ENCODE assay signal across 8 cellular contexts in the genomic region with DNA sequence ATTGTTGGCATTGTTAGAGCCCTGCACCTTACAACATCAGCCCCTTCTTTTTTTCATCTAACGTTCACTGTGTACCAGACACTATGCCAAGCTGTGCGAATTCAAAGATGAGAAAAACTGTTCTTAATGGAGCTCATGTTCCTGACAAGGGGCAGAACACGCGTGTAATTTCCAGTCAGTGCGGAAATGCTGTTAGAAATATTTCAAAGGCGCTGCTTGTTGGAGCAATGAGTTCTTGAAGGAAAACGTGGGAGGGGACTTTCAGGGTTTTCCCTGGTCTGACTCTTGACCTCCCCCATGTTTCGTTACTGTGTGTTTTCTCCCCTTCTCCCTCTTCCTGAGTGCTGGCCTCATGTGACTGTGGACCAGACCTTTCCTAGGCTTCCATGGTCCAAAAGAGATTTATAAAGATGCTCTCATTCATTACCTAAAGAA. TPM values are rescaled to one million over a fixed set of nuclear protein-coding genes. Genes with fewer than 3 reads are reported as not detected.
A peak's percentile ranks its signal among the peaks of the same experiment; 100 is the strongest.
DNase-seq lines count a peak whose midpoint lies in the region; ATAC-seq and TF ChIP-seq lines count a peak whose summit lies in the region.

No MANE protein-coding gene starts in this region.

- peak; percentile 60 for DNase-seq in activated CD4-positive, alpha-beta T cell treated with anti-CD3 and anti-CD28 coated beads for 36 hours
- no peak for DNase-seq in activated CD4-positive, alpha-beta T cell treated with anti-CD3 and anti-CD28 coated beads for 1 hour
- DNase-seq in activated CD4-positive, alpha-beta T cell treated with anti-CD3 and anti-CD28 coated beads for 48 hours: peak; percentile 44
- DNase-seq in fibroblast of the aortic adventitia (ENCODE audit: low read depth) (peak; percentile 38), NCI-H187 (lab: John Stamatoyannopoulos, UW) (no peak)

- H3K4me1 Mint-ChIP-seq in activated CD4-positive, alpha-beta T cell treated with anti-CD3 and anti-CD28 coated beads for 36 hours: peaks cover 52% of the 10 kb centered on the region

- no peaks in the 10 kb centered on the region for H3K27me3 Mint-ChIP-seq in activated CD4-positive, alpha-beta T cell treated with anti-CD3 and anti-CD28 coated beads for 36 hours

- TF ChIP-seq CTCF in fibroblast of the aortic adventitia (IDR thresholded peaks at IDR 0.05; ENCODE audit: insufficient read depth, low read length): no peak

- CTCF ChIA-PET in activated CD4-positive, alpha-beta T cell treated with anti-CD3 and anti-CD28 coated beads for 36 hours (lab: Charles Lee): interaction anchor here (0.6 to 3.6 kb wide), 7 partner anchors 21 to 195 kb away, joined by 3 to 19 read pairs (median 5); partner anchors contain the start of genes BOLA3 and MOB1A

- H3K36me3 Mint-ChIP-seq in activated CD4-positive, alpha-beta T cell treated with anti-CD3 and anti-CD28 coated beads for 36 hours (ENCODE audit: low read depth): peaks cover 57% of the 10 kb centered on the region

- H3K4me3 Mint-ChIP-seq in activated CD4-positive, alpha-beta T cell treated with anti-CD3 and anti-CD28 coated beads for 36 hours: peak overlapping the region; percentile 100

- H3K9me3 Mint-ChIP-seq in activated CD4-positive, alpha-beta T cell treated with anti-CD3 and anti-CD28 coated beads for 36 hours (ENCODE audit: low read depth): no peaks in the 10 kb centered on the region

- H3K27ac Mint-ChIP-seq in activated CD4-positive, alpha-beta T cell treated with anti-CD3 and anti-CD28 coated beads for 36 hours: peak overlapping the region; percentile 100

- peak overlapping the region in 13 of 21 experiments; percentile 35 to 98 (median 89) for H3K27ac ChIP-seq in skin epidermis

- H3K4me3 ChIP-seq in fibroblast of the aortic adventitia (ENCODE audit: low read depth, low read length) (peak overlapping the region; percentile 94), skin epidermis (peak overlapping the region; percentile 63 to 90 (median 73))

- POLR2A ChIA-PET in activated CD4-positive, alpha-beta T cell treated with anti-CD3 and anti-CD28 coated beads for 36 hours (lab: Charles Lee): interaction anchor here (0.6 to 2.6 kb wide), 11 partner anchors 9 to 463 kb away, joined by 3 to 32 read pairs (median 4); partner anchors contain the start of genes MOB1A, TPRKB and WBP1

- intact Hi-C loops in activated CD4-positive, alpha-beta T cell treated with anti-CD3 and anti-CD28 coated beads for 36 hours (cut with DNase I, micrococcal nuclease): loop anchor here (1.0 to 5.0 kb wide), 8 partner anchors 33 to 637 kb away; partner anchors contain the start of genes DGUOK (in 1 of the 2) and TPRKB (in 1 of the 2)

- no peak for ATAC-seq in activated CD4-positive, alpha-beta T cell treated with anti-CD3 and anti-CD28 coated beads for 36 hours
- ATAC-seq in HG03095 (IDR thresholded peaks at IDR 0.05; ENCODE audit: unreplicated experiment): no peak
- no peak for ATAC-seq in esophagus mucosa

RNA-seq across cellular contexts. Expression of gene MTHFD2, which starts 1.5 kb away (rescaled TPM):
- 100 to 1,000 TPM; 411 to 453 TPM for total RNA-seq in activated CD4-positive, alpha-beta T cell treated with anti-CD3 and anti-CD28 coated beads for 36 hours
- 38.7 and 254 TPM in 2 replicates for total RNA-seq in fibroblast of the aortic adventitia (ENCODE audit: low replicate concordance)
- 77.6 TPM for total RNA-seq in esophagus mucosa

RNA-seq across cellular contexts. Expression of gene MOB1A, which starts 21.2 kb away (rescaled TPM):
- total RNA-seq in activated CD4-positive, alpha-beta T cell treated with anti-CD3 and anti-CD28 coated beads for 36 hours: 100 to 1,000 TPM in 1 of 2 experiments, 10 to 100 TPM in 1; 96.6 to 149 TPM
- total RNA-seq in fibroblast of the aortic adventitia (ENCODE audit: low replicate concordance) (159 and 164 TPM in 2 replicates), esophagus mucosa (81.3 TPM)

RNA-seq across cellular contexts. Expression of gene BOLA3, which starts 52.2 kb away (rescaled TPM):
- total RNA-seq in activated CD4-positive, alpha-beta T cell treated with anti-CD3 and anti-CD28 coated beads for 36 hours: 100 to 1,000 TPM; 119 to 130 TPM
- total RNA-seq in fibroblast of the aortic adventitia (ENCODE audit: low replicate concordance) (10.2 and 49.4 TPM in 2 replicates), esophagus mucosa (35.9 TPM)

Comparison
In these comparisons a context has a peak if more than half of its experiments do, and no peak if none do; other contexts are left out.
1. DNase-seq: peak in activated CD4-positive, alpha-beta T cell treated with anti-CD3 and anti-CD28 coated beads for 36 hours (single experiment), activated CD4-positive, alpha-beta T cell treated with anti-CD3 and anti-CD28 coated beads for 48 hours (single experiment) and fibroblast of the aortic adventitia (single experiment); none in activated CD4-positive, alpha-beta T cell treated with anti-CD3 and anti-CD28 coated beads for 1 hour (single experiment) and NCI-H187 (0 of 2).